In genomic region chr1:157641177-157641576, GRCh38 we compare ENCODE assay signal across 26 cellular contexts. TPM values are rescaled to one million over a fixed set of nuclear protein-coding genes. Genes with fewer than 3 reads are reported as not detected.
"Had no signal": no experiment of that assay in that cellular context is flagged by ENCODE, and none has a peak within 500 bp of the region (broad histone marks: within the 10 kb centered on the region; RNA-seq: fewer than 3 reads in every experiment).

No MANE protein-coding gene starts in this region.

- H3K9me3 ChIP-seq: MG63 had no signal

- H3K4me1 Mint-ChIP-seq: activated CD4-positive, alpha-beta T cell treated with anti-CD3 and anti-CD28 coated beads, Interleukin-2, amount 10 ng/mL, durations not matched to agents 7 days and 5 days; activated T-helper 17 cell treated with anti-CD3 and anti-CD28 coated beads, Interleukin-2, amount 50 U/mL, for 72 hours; T-cell had no signal

- H3K36me3 ChIP-seq: brain microvascular endothelial cell, cardiac muscle cell, MG63 had no signal

- H3K27ac ChIP-seq: brain microvascular endothelial cell, cardiac muscle cell, SK-N-MC had no signal

- H3K27me3 ChIP-seq: brain microvascular endothelial cell, cardiac muscle cell had no signal

- H3K4me3 Mint-ChIP-seq: activated CD4-positive, alpha-beta memory T cell treated with anti-CD3 and anti-CD28 coated beads for 36 hours; activated CD4-positive, alpha-beta T cell treated with anti-CD3 and anti-CD28 coated beads, Interleukin-2, amount 10 ng/mL, durations not matched to agents 7 days and 5 days; activated naive CD4-positive, alpha-beta T cell treated with anti-CD3 and anti-CD28 coated beads for 36 hours; activated naive CD8-positive, alpha-beta T cell; activated T-helper 17 cell treated with anti-CD3 and anti-CD28 coated beads, Interleukin-2, amount 50 U/mL, for 72 hours; T-cell had no signal

- DNase-seq: activated CD4-positive, alpha-beta memory T cell treated with anti-CD3 and anti-CD28 coated beads for 36 hours; activated CD4-positive, alpha-beta T cell treated with anti-CD3 and anti-CD28 coated beads, Interleukin-2, amount 10 ng/mL, durations not matched to agents 7 days and 5 days; activated CD4-positive, CD25-positive, alpha-beta regulatory T cell; activated gamma-delta T cell; activated naive CD4-positive, alpha-beta T cell treated with anti-CD3 and anti-CD28 coated beads for 36 hours; activated T-cell treated with anti-CD3 and anti-CD28 coated beads for 4 hours; activated T-cell treated with anti-CD3 and anti-CD28 coated beads, Interleukin-2, amount 50 U/mL, for 48 hours; brain microvascular endothelial cell; MG63; NCI-H1105; NCI-H1436; NCI-H1694 treated with DMSO at 0.1 percent for 48 hours; NCI-H2029 treated with DMSO at 0.1 percent for 48 hours; NCI-H345; NCI-H510A; NCI-H69; SIG-M5; T-cell; T-helper 2 cell; T1000 had no signal

- H3K4me3 ChIP-seq: cardiac muscle cell, MG63, SK-N-MC had no signal

- ATAC-seq: activated T-helper 17 cell treated with anti-CD3 and anti-CD28 coated beads, Interleukin-2, amount 50 U/mL, for 72 hours; T-cell had no signal

- H3K36me3 Mint-ChIP-seq: activated CD4-positive, alpha-beta memory T cell treated with anti-CD3 and anti-CD28 coated beads for 36 hours; activated naive CD8-positive, alpha-beta T cell; T-cell had no signal

- H3K27ac Mint-ChIP-seq: activated CD4-positive, alpha-beta memory T cell treated with anti-CD3 and anti-CD28 coated beads for 36 hours; activated CD4-positive, alpha-beta T cell treated with anti-CD3 and anti-CD28 coated beads, Interleukin-2, amount 10 ng/mL, durations not matched to agents 7 days and 5 days; activated naive CD4-positive, alpha-beta T cell treated with anti-CD3 and anti-CD28 coated beads for 36 hours; activated naive CD8-positive, alpha-beta T cell; activated T-helper 17 cell treated with anti-CD3 and anti-CD28 coated beads, Interleukin-2, amount 50 U/mL, for 72 hours; T-cell had no signal

- H3K9me3 Mint-ChIP-seq: activated CD4-positive, alpha-beta memory T cell treated with anti-CD3 and anti-CD28 coated beads for 36 hours; activated CD4-positive, alpha-beta T cell treated with anti-CD3 and anti-CD28 coated beads, Interleukin-2, amount 10 ng/mL, durations not matched to agents 7 days and 5 days; activated naive CD4-positive, alpha-beta T cell treated with anti-CD3 and anti-CD28 coated beads for 36 hours; T-cell had no signal

RNA-seq across cellular contexts. Expression of gene FCRL4, which starts 43.3 kb away (rescaled TPM):
- total RNA-seq: activated CD4-positive, alpha-beta memory T cell treated with anti-CD3 and anti-CD28 coated beads for 36 hours; activated CD4-positive, alpha-beta T cell treated with anti-CD3 and anti-CD28 coated beads, Interleukin-2, amount 10 ng/mL, durations not matched to agents 7 days and 5 days; activated CD8-positive, alpha-beta memory T cell treated with anti-CD3 and anti-CD28 coated beads for 36 hours; activated naive CD4-positive, alpha-beta T cell treated with anti-CD3 and anti-CD28 coated beads for 36 hours; activated T-helper 17 cell treated with anti-CD3 and anti-CD28 coated beads, Interleukin-2, amount 50 U/mL, for 72 hours; cardiac muscle cell; RPMI7951 had no signal
- polyA plus RNA-seq: cardiac muscle cell had no signal

RNA-seq across cellular contexts. Expression of gene FCRL3, which starts 59.4 kb away (rescaled TPM):
- total RNA-seq: cardiac muscle cell, RPMI7951 had no signal
- polyA plus RNA-seq: cardiac muscle cell had no signal
